Comparison of ENCODE assay signal across 1 cellular context in the genomic region with DNA sequence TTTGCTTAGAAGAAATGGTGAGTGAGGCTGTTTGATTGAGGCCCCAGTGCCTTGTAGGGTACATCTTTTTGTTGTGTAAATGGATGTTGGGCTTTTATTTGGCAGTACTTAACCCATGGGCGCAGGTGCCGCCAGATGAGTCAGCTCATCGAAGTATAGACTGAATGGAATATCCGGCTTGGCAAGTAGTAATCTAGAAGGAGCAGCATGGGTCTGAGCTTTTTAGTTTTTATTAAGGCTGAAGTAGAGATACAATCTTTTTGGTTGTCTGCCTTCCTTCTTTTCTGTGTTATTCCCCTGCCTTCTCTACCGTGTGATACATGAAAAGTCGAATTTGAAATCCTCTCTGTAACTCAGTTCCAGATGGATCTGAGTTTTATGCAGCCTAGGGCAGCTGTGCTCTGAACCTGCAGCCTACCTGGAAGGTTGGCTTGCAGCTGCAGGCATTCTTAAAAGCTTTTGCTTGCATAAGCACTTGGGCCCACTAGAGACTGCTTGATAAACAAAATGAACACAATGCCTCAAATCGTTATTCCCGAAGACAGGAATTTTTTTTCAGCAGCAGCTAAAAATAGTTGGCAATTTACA.
TF ChIP-seq lines count a peak whose summit lies in the region.

No MANE protein-coding gene starts in this region.

TF ChIP-seq in HCT116, 20 proteins besides CTCF, POLR2A, EP300 and RAD21:
- TF ChIP-seq CEBPB (IDR thresholded peaks at IDR 0.05; ENCODE audit: low read depth) (no peak), CBX3 (IDR thresholded peaks at IDR 0.05; ENCODE audit: low read depth) (no peak), JUND (IDR thresholded peaks at IDR 0.05) (no peak), ZNF274 (IDR thresholded peaks at IDR 0.05; ENCODE audit: low read depth, low read length) (no peak), EZH2phosphoT487 (IDR thresholded peaks at IDR 0.05; ENCODE audit: borderline replicate concordance) (no peak), YY1 (IDR thresholded peaks at IDR 0.05; ENCODE audit: extremely low read depth, insufficient replicate concordance, low read depth, low read length) (no peak), ZBTB33 (IDR thresholded peaks at IDR 0.05; ENCODE audit: extremely low read depth, insufficient replicate concordance, low read length) (no peak), ATF3 (IDR thresholded peaks at IDR 0.05) (no peak), EZH2 (IDR thresholded peaks at IDR 0.05) (no peak), SRF (IDR thresholded peaks at IDR 0.05; ENCODE audit: low read depth) (no peak), TCF7L2 (IDR thresholded peaks at IDR 0.05; ENCODE audit: borderline replicate concordance, extremely low read depth, insufficient read depth, insufficient read length) (no peak)
